Comparison of ENCODE assay signal across 19 cellular contexts in the genomic region with DNA sequence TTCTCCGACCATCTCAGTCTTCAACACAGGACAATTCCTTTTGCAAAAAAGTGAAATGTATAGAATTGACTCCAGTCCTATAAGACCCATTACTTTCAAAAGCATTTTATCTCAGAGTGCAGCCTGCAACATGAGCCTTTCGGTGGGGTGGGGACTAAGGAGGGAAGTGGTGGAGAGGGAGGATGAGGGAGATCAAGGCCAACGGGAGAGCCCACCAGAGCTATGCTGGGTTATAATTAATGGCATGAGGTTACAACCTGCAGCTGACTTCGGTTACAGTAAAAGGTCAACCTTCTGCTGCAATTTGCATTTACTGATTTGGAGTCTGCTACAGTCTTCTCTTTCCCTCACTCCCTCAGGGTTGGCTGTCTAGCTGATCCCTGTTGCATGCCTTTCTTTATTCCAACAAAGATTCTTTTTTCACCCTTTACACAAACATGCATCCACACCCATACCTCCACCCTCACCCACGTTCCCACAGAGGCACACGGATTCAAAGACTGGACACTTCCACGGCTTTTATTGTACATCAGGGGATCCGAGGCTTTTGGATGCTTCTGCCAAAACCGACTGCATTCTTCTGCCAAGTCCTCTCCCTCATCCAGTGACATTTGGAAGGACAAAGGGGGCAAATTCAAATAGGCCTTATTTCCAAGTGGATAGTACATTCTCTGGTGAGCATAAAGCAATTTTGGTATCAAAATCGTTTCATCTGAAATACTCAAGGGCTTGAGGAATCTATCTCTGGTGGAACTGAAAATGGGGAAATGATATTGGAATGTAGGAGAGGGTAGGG.
"Had no signal": no experiment of that assay in that cellular context is flagged by ENCODE, and none has a peak within 500 bp of the region (broad histone marks: within the 10 kb centered on the region; RNA-seq: fewer than 3 reads in every experiment).

No MANE protein-coding gene starts in this region.

- H3K9me3 ChIP-seq: gastrocnemius medialis, prostate gland, sigmoid colon, stomach, thoracic aorta, transverse colon had no signal

- H3K27ac ChIP-seq: gastrocnemius medialis, parathyroid adenoma, prostate gland, sigmoid colon, skin epidermis, stomach, thoracic aorta, transverse colon had no signal

- H3K27ac Mint-ChIP-seq: immature natural killer cell; natural killer cell treated with Interleukin-12 subunit alpha and Interleukin-12 subunit beta and Interleukin-15 and Interleukin-18, amount 100 ng/mL, for 72 hours had no signal

- FAIRE-seq: endometrium, kidney had no signal

- H3K27me3 ChIP-seq: gastrocnemius medialis, sigmoid colon, stomach, transverse colon had no signal

- H3K79me2 ChIP-seq: parathyroid adenoma had no signal

- H3K36me3 ChIP-seq: gastrocnemius medialis, prostate gland, sigmoid colon, stomach, thoracic aorta, transverse colon had no signal

- H3K36me3 Mint-ChIP-seq: immature natural killer cell; natural killer cell treated with Interleukin-12 subunit alpha and Interleukin-12 subunit beta and Interleukin-15 and Interleukin-18, amount 100 ng/mL, for 72 hours had no signal

- H3K4me1 ChIP-seq: parathyroid adenoma, prostate gland, sigmoid colon, stomach, transverse colon had no signal

- ATAC-seq: esophagus mucosa; gastrocnemius medialis; natural killer cell treated with Interleukin-12 subunit alpha and Interleukin-12 subunit beta and Interleukin-15 and Interleukin-18, amount 100 ng/mL, for 72 hours had no signal

- H3K4me1 Mint-ChIP-seq: immature natural killer cell had no signal

- DNase-seq: central memory CD4-positive, alpha-beta T cell; effector memory CD4-positive, alpha-beta T cell; gastrocnemius medialis; immature natural killer cell; kidney; left cardiac atrium; sigmoid colon; stimulated activated CD4-positive, alpha-beta T cell treated with anti-CD3 and anti-CD28 coated beads, Interleukin-12 subunit alpha, Interleukin-12 subunit beta, amount 100 ng/mL, for 4 hours; stimulated activated naive CD4-positive, alpha-beta T cell; stomach; substantia nigra; transverse colon had no signal

- H2AFZ ChIP-seq: parathyroid adenoma had no signal

- H3K27me3 Mint-ChIP-seq: natural killer cell treated with Interleukin-12 subunit alpha and Interleukin-12 subunit beta and Interleukin-15 and Interleukin-18, amount 100 ng/mL, for 72 hours had no signal

- H3K9ac ChIP-seq: parathyroid adenoma had no signal

- H3K4me3 Mint-ChIP-seq: immature natural killer cell; natural killer cell treated with Interleukin-12 subunit alpha and Interleukin-12 subunit beta and Interleukin-15 and Interleukin-18, amount 100 ng/mL, for 72 hours had no signal

- H3K4me3 ChIP-seq: gastrocnemius medialis, prostate gland, sigmoid colon, skin epidermis, stomach, thoracic aorta, transverse colon had no signal
